Comparison of ENCODE assay signal across 12 cellular contexts in genomic region chr5:88877826-88878225, GRCh38. TPM values are rescaled to one million over a fixed set of nuclear protein-coding genes. Genes with fewer than 3 reads are reported as not detected.
DNase-seq lines count a peak whose midpoint lies in the region; ATAC-seq and TF ChIP-seq lines count a peak whose summit lies in the region.
"Had no signal": no experiment of that assay in that cellular context is flagged by ENCODE, and none has a peak within 500 bp of the region (broad histone marks: within the 10 kb centered on the region; RNA-seq: fewer than 3 reads in every experiment).

No MANE protein-coding gene starts in this region.

- H3K9me3 ChIP-seq in left ventricle myocardium inferior (replicated peaks) (no peaks in the 10 kb centered on the region), lower lobe of right lung (no peaks in the 10 kb centered on the region), uterus (no peaks in the 10 kb centered on the region)

- H3K36me3 Mint-ChIP-seq in activated naive CD8-positive, alpha-beta T cell treated with anti-CD3 and anti-CD28 coated beads for 36 hours = no peaks in the 10 kb centered on the region
- H3K36me3 Mint-ChIP-seq in nephron progenitor cell (ENCODE audit: low read depth) = no peaks in the 10 kb centered on the region
- H3K36me3 Mint-ChIP-seq: activated naive CD4-positive, alpha-beta T cell treated with anti-CD3 and anti-CD28 coated beads, Interleukin-2, amount 10 ng/mL, durations not matched to agents 7 days and 5 days had no signal

- ATAC-seq in Right ventricle myocardium superior (ENCODE audit: poor library complexity) (no peak), lower lobe of right lung (peak; percentile 76 to 79), foreskin keratinocyte (no peak)

- H3K4me3 ChIP-seq in left ventricle myocardium inferior (peak overlapping the region; percentile 79), lower lobe of right lung (no peak overlapping the region), uterus (no peak overlapping the region)

- intact Hi-C loops in left ventricle myocardium inferior (cut with micrococcal nuclease) = loop anchor here (5.0 kb wide), 1 partner anchor 136 kb away; no protein-coding TSS in a partner anchor
- intact Hi-C loops in Right ventricle myocardium superior (cut with DNase I) = loop anchor here (5.0 kb wide), 1 partner anchor 41 kb away; no protein-coding TSS in a partner anchor
- intact Hi-C loops in lower lobe of right lung (cut with DNase I) = no loop called here
- intact Hi-C loops in uterus (cut with DNase I; ENCODE audit: low total_unique reads) = no loop called here

- no peaks in the 10 kb centered on the region for H3K27me3 ChIP-seq in left ventricle myocardium inferior (ENCODE audit: low read depth)
- H3K27me3 ChIP-seq in lower lobe of right lung (ENCODE audit: low read depth) = no peaks in the 10 kb centered on the region
- no peaks in the 10 kb centered on the region for H3K27me3 ChIP-seq in uterus
- H3K27me3 ChIP-seq in foreskin keratinocyte = peaks cover 15% of the 10 kb centered on the region

- H3K27ac ChIP-seq in left ventricle myocardium inferior (replicated peaks) (peak overlapping the region; percentile 94), lower lobe of right lung (peak overlapping the region; percentile 32), uterus (peak overlapping the region; percentile 7 to 97), foreskin keratinocyte (no peak overlapping the region)

- no peak for TF ChIP-seq POLR2A in uterus (IDR thresholded peaks at IDR 0.05)

- peaks cover 16% of the 10 kb centered on the region for H3K4me1 Mint-ChIP-seq in activated naive CD8-positive, alpha-beta T cell treated with anti-CD3 and anti-CD28 coated beads for 36 hours
- peaks cover 7% of the 10 kb centered on the region for H3K4me1 Mint-ChIP-seq in nephron progenitor cell

- no peak overlapping the region for H3K4me3 Mint-ChIP-seq in activated naive CD8-positive, alpha-beta T cell treated with anti-CD3 and anti-CD28 coated beads for 36 hours
- no peak overlapping the region for H3K4me3 Mint-ChIP-seq in nephron progenitor cell
- H3K4me3 Mint-ChIP-seq: activated naive CD4-positive, alpha-beta T cell treated with anti-CD3 and anti-CD28 coated beads, Interleukin-2, amount 10 ng/mL, durations not matched to agents 7 days and 5 days had no signal

- no peak for DNase-seq in left ventricle myocardium inferior
- DNase-seq in Right ventricle myocardium superior = no peak
- DNase-seq in brain pericyte (ENCODE audit: low read depth, low spot score) = peak; percentile 60
- no peak for DNase-seq in lower lobe of right lung
- no peak for DNase-seq in uterus
- DNase-seq in foreskin keratinocyte = no peak
- DNase-seq in activated naive CD8-positive, alpha-beta T cell treated with anti-CD3 and anti-CD28 coated beads for 36 hours = no peak
- DNase-seq in nephron progenitor cell = no peak
- DNase-seq: ACHN; activated naive CD4-positive, alpha-beta T cell treated with anti-CD3 and anti-CD28 coated beads, Interleukin-2, amount 10 ng/mL, durations not matched to agents 7 days and 5 days; NCI-H2029 treated with DMSO at 0.1 percent for 48 hours; RPMI8226 had no signal

- peaks cover 68% of the 10 kb centered on the region for H3K27me3 Mint-ChIP-seq in activated naive CD8-positive, alpha-beta T cell treated with anti-CD3 and anti-CD28 coated beads for 36 hours
- H3K27me3 Mint-ChIP-seq in nephron progenitor cell (ENCODE audit: low read depth, poor library complexity) = peaks cover 31% of the 10 kb centered on the region

- H3K36me3 ChIP-seq in left ventricle myocardium inferior = no peaks in the 10 kb centered on the region
- no peaks in the 10 kb centered on the region for H3K36me3 ChIP-seq in lower lobe of right lung
- no peaks in the 10 kb centered on the region for H3K36me3 ChIP-seq in uterus

- H3K4me1 ChIP-seq in left ventricle myocardium inferior (peaks cover 73% of the 10 kb centered on the region), lower lobe of right lung (peaks cover 46% of the 10 kb centered on the region), uterus (no peaks in the 10 kb centered on the region), foreskin keratinocyte (no peaks in the 10 kb centered on the region)

- no peaks in the 10 kb centered on the region for H3K9me3 Mint-ChIP-seq in activated naive CD8-positive, alpha-beta T cell treated with anti-CD3 and anti-CD28 coated beads for 36 hours
- no peaks in the 10 kb centered on the region for H3K9me3 Mint-ChIP-seq in nephron progenitor cell
- H3K9me3 Mint-ChIP-seq: activated naive CD4-positive, alpha-beta T cell treated with anti-CD3 and anti-CD28 coated beads, Interleukin-2, amount 10 ng/mL, durations not matched to agents 7 days and 5 days had no signal

- no peak overlapping the region for H3K27ac Mint-ChIP-seq in activated naive CD8-positive, alpha-beta T cell treated with anti-CD3 and anti-CD28 coated beads for 36 hours
- H3K27ac Mint-ChIP-seq in nephron progenitor cell = no peak overlapping the region
- H3K27ac Mint-ChIP-seq: activated naive CD4-positive, alpha-beta T cell treated with anti-CD3 and anti-CD28 coated beads, Interleukin-2, amount 10 ng/mL, durations not matched to agents 7 days and 5 days had no signal

- TF ChIP-seq CTCF in left ventricle myocardium inferior (IDR thresholded peaks at IDR 0.05; ENCODE audit: borderline replicate concordance) (no peak), lower lobe of right lung (IDR thresholded peaks at IDR 0.05) (no peak), uterus (IDR thresholded peaks at IDR 0.05) (no peak), foreskin keratinocyte (conservative IDR thresholded peaks at IDR 0.05) (no peak), nephron progenitor cell (IDR thresholded peaks at IDR 0.05) (no peak)

RNA-seq across cellular contexts. Expression of gene MEF2C, which starts 5.2 kb away (rescaled TPM):
- total RNA-seq in left ventricle myocardium inferior (54.2 TPM), Right ventricle myocardium superior (52.3 TPM), lower lobe of right lung (42.0 TPM), uterus (100 to 1,000 TPM in 1 of 4 donors, 10 to 100 TPM in 3; 30.3 to 134 (median 70.3) TPM), foreskin keratinocyte (0.41 and 0.56 TPM in 2 replicates)
- 0.09 TPM in 2 replicates for polyA plus RNA-seq in foreskin keratinocyte
- total RNA-seq in activated naive CD8-positive, alpha-beta T cell treated with anti-CD3 and anti-CD28 coated beads for 36 hours = 1 to 10 TPM; 1.5 to 2.1 TPM

Comparison
In these comparisons a context has a peak if more than half of its experiments do, and no peak if none do; other contexts are left out.
1. ATAC-seq: peak in lower lobe of right lung (2 of 2); none in Right ventricle myocardium superior (single experiment) and foreskin keratinocyte (single experiment).
2. RNA of gene MEF2C, which starts 5.2 kb away (total RNA-seq): 30.3 to 134 TPM in uterus, 54.2 TPM in left ventricle myocardium inferior (single experiment), 52.3 TPM in Right ventricle myocardium superior (single experiment) and 42.0 TPM in lower lobe of right lung (single experiment); 1.5 to 2.1 TPM in activated naive CD8-positive, alpha-beta T cell treated with anti-CD3 and anti-CD28 coated beads for 36 hours and 0.41 to 0.56 TPM in foreskin keratinocyte; every median in the first group is over 10 times any median in the second.
3. intact Hi-C loops: an anchor here in left ventricle myocardium inferior (5.0 kb wide) and Right ventricle myocardium superior (5.0 kb wide); none called in lower lobe of right lung and uterus.